ENCODE assay signal across 8 cellular contexts in genomic region chr17:75047398-75048098, GRCh38. TPM values are rescaled to one million over a fixed set of nuclear protein-coding genes. Genes with fewer than 3 reads are reported as not detected.
DNase-seq lines count a peak whose midpoint lies in the region; ATAC-seq and TF ChIP-seq lines count a peak whose summit lies in the region.

No MANE protein-coding gene starts in this region.

- H3K9me3 ChIP-seq in SK-N-SH (no peaks in the 10 kb centered on the region), vagina (no peaks in the 10 kb centered on the region)

- TF ChIP-seq CTCF in SK-N-SH (IDR thresholded peaks at IDR 0.05) (no peak), nephron (IDR thresholded peaks at IDR 0.05; ENCODE audit: unreplicated experiment in 3 of 3) (no peak), vagina (IDR thresholded peaks at IDR 0.05) (no peak), GM10248 (IDR thresholded peaks at IDR 0.05; ENCODE audit: control extremely low read depth, extremely low read depth, low read depth, missing control alignments) (no peak)

- H3K36me3 ChIP-seq in SK-N-SH (replicated peaks in 1 of 2; ENCODE audit: control insufficient read depth in 1 of 2, insufficient read depth in 2 of 2, low read length in 1 of 2) (peaks cover 20 to 30% of the 10 kb centered on the region in 2 experiments), vagina (peaks cover 0 to 22% of the 10 kb centered on the region in 2 donors)

- no peaks in the 10 kb centered on the region for H3K9me2 ChIP-seq in SK-N-SH

- WGBS in SK-N-SH (ENCODE audit: low lambda C conversion rate): 2% methylated on average over 12 of the region's 38 CpGs

- CTCF ChIA-PET in SK-N-SH (lab: Yijun Ruan, JAX): interaction anchor here (0.6 to 3.1 kb wide), 12 partner anchors 16 to 224 kb away, joined by 3 to 19 read pairs (median 4); partner anchors contain the start of genes FADS6, MIF4GD, NT5C and SLC16A5
- CTCF ChIA-PET in GM10248 (lab: Yijun Ruan, JAX): interaction anchor here (1.4 to 2.9 kb wide), 3 partner anchors 9 to 66 kb away, joined by 4 to 13 read pairs (median 12); no protein-coding TSS in a partner anchor

- peak overlapping the region; percentile 94 to 97 (median 95) for H3K4me3 Mint-ChIP-seq in nephron

- peak overlapping the region; percentile 72 for H3K9ac ChIP-seq in SK-N-SH

- H3K27me3 ChIP-seq in SK-N-SH (ENCODE audit: insufficient read depth) (no peaks in the 10 kb centered on the region), vagina (no peaks in the 10 kb centered on the region)

- H3K4me1 Mint-ChIP-seq in nephron: peaks cover 28% of the 10 kb centered on the region

- ATAC-seq in SK-N-SH treated with all-trans-retinoic acid at 6 μM for 48 hours (no peak), HG03432 (IDR thresholded peaks at IDR 0.05; ENCODE audit: unreplicated experiment) (peak; percentile 6)

- H3K36me3 Mint-ChIP-seq in nephron (ENCODE audit: low read depth): peaks cover 26% of the 10 kb centered on the region

- H3K9me3 Mint-ChIP-seq in nephron: no peaks in the 10 kb centered on the region

- H3K27ac ChIP-seq in SK-N-SH (ENCODE audit: low read depth in 2 of 2, low read length in 1 of 2): peak overlapping the region in 1 of 2 experiments; percentile 76; a peak in 2 of 4 replicates
- peak overlapping the region; percentile 95 for H3K27ac ChIP-seq in vagina

- no peak for TF ChIP-seq RAD21 in SK-N-SH (IDR thresholded peaks at IDR 0.05; ENCODE audit: low read length)

- no peaks in the 10 kb centered on the region for H4K20me1 ChIP-seq in SK-N-SH (ENCODE audit: insufficient read depth)

- peaks cover 7 to 15% of the 10 kb centered on the region in 2 experiments; a peak in 2 of 4 replicates for H3K4me1 ChIP-seq in SK-N-SH (ENCODE audit: control insufficient read depth in 1 of 2, insufficient read depth in 2 of 2, low read depth in 1 of 2, low read length in 1 of 2)
- H3K4me1 ChIP-seq in vagina: peaks cover 36% of the 10 kb centered on the region

- TF ChIP-seq POLR2A in erythroblast (IDR thresholded peaks at IDR 0.05; ENCODE audit: low read length): no peak
- no peak for TF ChIP-seq POLR2A in vagina (IDR thresholded peaks at IDR 0.05)

- DNase-seq in SK-N-SH: no peak
- DNase-seq in activated CD4-positive, alpha-beta T cell treated with anti-CD3 and anti-CD28 coated beads, Interleukin-2, amount 50 U/mL, for 1 hour: peak; percentile 19
- peak; percentile 53 to 65 for DNase-seq in erythroblast (lab: John Stamatoyannopoulos, UW)
- peak in 1 of 2 donors; percentile 90 for DNase-seq in vagina (ENCODE audit: extremely low spot score in 2 of 2)
- no peak for DNase-seq in GM10248 (ENCODE audit: extremely low spot score)

- H2AFZ ChIP-seq in SK-N-SH (ENCODE audit: low read depth): no peak overlapping the region; the same call in 1 of the 2 replicates

- H3F3A ChIP-seq in SK-N-SH (replicated peaks; ENCODE audit: insufficient read depth): peaks cover 14% of the 10 kb centered on the region

- H3K4me2 ChIP-seq in SK-N-SH: peak overlapping the region; percentile 99

- intact Hi-C loops in vagina (cut with DNase I): no loop called here

- H3K79me2 ChIP-seq in SK-N-SH (ENCODE audit: insufficient read depth): peaks cover 81% of the 10 kb centered on the region

- H3K27me3 Mint-ChIP-seq in nephron (ENCODE audit: low read depth): no peaks in the 10 kb centered on the region

- POLR2A ChIA-PET in SK-N-SH (lab: Yijun Ruan, JAX): interaction anchor here (0.6 to 2.2 kb wide), 7 partner anchors 12 to 86 kb away, joined by 3 to 6 read pairs (median 4); partner anchors contain the start of genes HID1 and MRPL58
- POLR2A ChIA-PET in GM10248 (lab: Yijun Ruan, JAX): interaction anchor here (0.6 to 1.4 kb wide), 3 partner anchors 9 to 34 kb away, joined by 3 to 4 read pairs (median 3); no protein-coding TSS in a partner anchor

- peak overlapping the region; percentile 87 to 92 for H3K4me3 ChIP-seq in SK-N-SH (ENCODE audit: low read depth in 2 of 2, low read length in 1 of 2)
- H3K4me3 ChIP-seq in vagina: peak overlapping the region; percentile 84 to 90

- TF ChIP-seq EP300 in SK-N-SH (IDR thresholded peaks at IDR 0.05; ENCODE audit: borderline replicate concordance in 1 of 2, low read depth in 1 of 2, low read length in 1 of 2): no peak; a peak in 1 of 4 replicates

- H3K27ac Mint-ChIP-seq in nephron: peak overlapping the region; percentile 79 to 92 (median 91)

TF ChIP-seq in SK-N-SH, 30 proteins besides CTCF, POLR2A, EP300 and RAD21:
- no peak for TF ChIP-seq NFIC (IDR thresholded peaks at IDR 0.05; ENCODE audit: borderline replicate concordance)
- TF ChIP-seq MXI1 (IDR thresholded peaks at IDR 0.05; ENCODE audit: low read depth, low read length): peak; percentile 53; the same call in 1 of the 2 replicates

TF ChIP-seq in SK-N-SH treated with all-trans-retinoic acid at 6 μM for 48 hours, 23 proteins besides CTCF, POLR2A, EP300 and RAD21 (continues in another document):
- no peak for TF ChIP-seq CSDC2 (CRISPR knock-in tag; IDR thresholded peaks at IDR 0.05)
- no peak for TF ChIP-seq ISL1 (CRISPR knock-in tag; IDR thresholded peaks at IDR 0.05)
- TF ChIP-seq OSR1 (CRISPR knock-in tag; IDR thresholded peaks at IDR 0.05): no peak
- TF ChIP-seq TCF4 (CRISPR knock-in tag; IDR thresholded peaks at IDR 0.05; ENCODE audit: borderline replicate concordance): no peak
- TF ChIP-seq, protein P1, sequence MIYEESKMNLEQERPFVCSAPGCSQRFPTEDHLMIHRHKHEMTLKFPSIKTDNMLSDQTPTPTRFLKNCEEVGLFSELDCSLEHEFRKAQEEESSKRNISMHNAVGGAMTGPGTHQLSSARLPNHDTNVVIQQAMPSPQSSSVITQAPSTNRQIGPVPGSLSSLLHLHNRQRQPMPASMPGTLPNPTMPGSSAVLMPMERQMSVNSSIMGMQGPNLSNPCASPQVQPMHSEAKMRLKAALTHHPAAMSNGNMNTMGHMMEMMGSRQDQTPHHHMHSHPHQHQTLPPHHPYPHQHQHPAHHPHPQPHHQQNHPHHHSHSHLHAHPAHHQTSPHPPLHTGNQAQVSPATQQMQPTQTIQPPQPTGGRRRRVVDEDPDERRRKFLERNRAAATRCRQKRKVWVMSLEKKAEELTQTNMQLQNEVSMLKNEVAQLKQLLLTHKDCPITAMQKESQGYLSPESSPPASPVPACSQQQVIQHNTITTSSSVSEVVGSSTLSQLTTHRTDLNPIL (CRISPR knock-in tag; IDR thresholded peaks at IDR 0.05; ENCODE audit: low read depth): no peak
- no peak for TF ChIP-seq RARB (CRISPR knock-in tag; IDR thresholded peaks at IDR 0.05)
- no peak for TF ChIP-seq PPARA (CRISPR knock-in tag; IDR thresholded peaks at IDR 0.05; ENCODE audit: borderline replicate concordance)
- no peak for TF ChIP-seq TSHZ2 (CRISPR knock-in tag; IDR thresholded peaks at IDR 0.05)
- TF ChIP-seq BACH2 (CRISPR knock-in tag; IDR thresholded peaks at IDR 0.05; ENCODE audit: borderline replicate concordance): no peak
- TF ChIP-seq ARNTL (CRISPR knock-in tag; IDR thresholded peaks at IDR 0.05; ENCODE audit: borderline replicate concordance, low read depth): no peak
- no peak for TF ChIP-seq POU6F1 (CRISPR knock-in tag; IDR thresholded peaks at IDR 0.05; ENCODE audit: borderline replicate concordance, low read depth)

RNA-seq across cellular contexts. Expression of gene KCTD2, which starts 0.5 kb away (rescaled TPM):
- polyA plus RNA-seq in SK-N-SH (2012; rRNA removed): 27.5 and 34.2 TPM in 2 replicates
- polyA plus RNA-seq in SK-N-SH (2012; cell fraction: cytosol; rRNA removed): 22.2 and 28.7 TPM in 2 replicates
- 25.7 and 26.5 TPM in 2 replicates for polyA plus RNA-seq in SK-N-SH (2012; cell fraction: nucleus; rRNA removed)
- 17.2 TPM for total RNA-seq in vagina

RNA-seq across cellular contexts. Expression of gene ATP5PD, which starts 0.8 kb away (rescaled TPM):
- polyA plus RNA-seq in SK-N-SH (2012; rRNA removed): 354 and 454 TPM in 2 replicates
- 479 and 520 TPM in 2 replicates for polyA plus RNA-seq in SK-N-SH (2012; cell fraction: cytosol; rRNA removed)
- polyA plus RNA-seq in SK-N-SH (2012; cell fraction: nucleus; rRNA removed): 154 and 185 TPM in 2 replicates
- total RNA-seq in vagina: 149 TPM

RNA-seq across cellular contexts. Expression of gene MRPL58, which starts 35.1 kb away (rescaled TPM):
- 87.3 and 89.2 TPM in 2 replicates for polyA plus RNA-seq in SK-N-SH (2012; rRNA removed)
- polyA plus RNA-seq in SK-N-SH (2012; cell fraction: cytosol; rRNA removed): 86.8 and 89.7 TPM in 2 replicates
- polyA plus RNA-seq in SK-N-SH (2012; cell fraction: nucleus; rRNA removed): 31.8 and 37.9 TPM in 2 replicates
- total RNA-seq in vagina: 33.6 TPM

RNA-seq across cellular contexts. Expression of gene SLC16A5, which starts 40.2 kb away (rescaled TPM):
- polyA plus RNA-seq in SK-N-SH (2012; rRNA removed): 0.03 and 0.06 TPM in 2 replicates
- 0.03 TPM in 1 of 2 replicates, not detected in the other for polyA plus RNA-seq in SK-N-SH (2012; cell fraction: cytosol; rRNA removed)
- 0.06 TPM in 1 of 2 replicates, not detected in the other for polyA plus RNA-seq in SK-N-SH (2012; cell fraction: nucleus; rRNA removed)
- total RNA-seq in vagina: 26.8 TPM

Comparison
In these comparisons a context has a peak if more than half of its experiments do, and no peak if none do; other contexts are left out.
1. DNase-seq: peak in activated CD4-positive, alpha-beta T cell treated with anti-CD3 and anti-CD28 coated beads, Interleukin-2, amount 50 U/mL, for 1 hour (single experiment) and erythroblast (2 of 2); none in SK-N-SH (single experiment) and GM10248 (single experiment).